ENCODE assay signal across 21 cellular contexts in genomic region chr5:53321073-53321472, GRCh38.
"Had no signal": no experiment of that assay in that cellular context is flagged by ENCODE, and none has a peak within 500 bp of the region (broad histone marks: within the 10 kb centered on the region; RNA-seq: fewer than 3 reads in every experiment).

No MANE protein-coding gene starts in this region.

- ATAC-seq: activated CD4-positive, CD25-positive, alpha-beta regulatory T cell treated with anti-CD3 and anti-CD28 coated beads, Interleukin-2, amount 50 U/mL, for 24 hours; activated T-cell treated with anti-CD3 and anti-CD28 coated beads, Interleukin-2, amount 50 U/mL, for 72 hours; left lobe of liver; lower lobe of right lung; naive thymus-derived CD8-positive, alpha-beta T cell; T-cell had no signal

- H3K36me3 ChIP-seq: cardiac muscle cell, lower lobe of right lung, right atrium auricular region, tibial artery had no signal

- H3K4me3 ChIP-seq: cardiac muscle cell, lower lobe of right lung, right atrium auricular region, skin epidermis, tibial artery had no signal

- H3K27me3 ChIP-seq: cardiac muscle cell, right atrium auricular region, tibial artery had no signal

- DNase-seq: activated CD4-positive, alpha-beta memory T cell treated with anti-CD3 and anti-CD28 coated beads, Interleukin-2, amount 10 ng/mL, durations not matched to agents 7 days and 5 days; activated CD4-positive, alpha-beta T cell treated with anti-CD3 and anti-CD28 coated beads, Interleukin-2, amount 10 ng/mL, durations not matched to agents 24 days and 14 days; activated effector memory CD4-positive, alpha-beta T cell treated with anti-CD3 and anti-CD28 coated beads, Interleukin-2, amount 50 U/mL, for 16 hours; activated naive CD4-positive, alpha-beta T cell treated with anti-CD3 and anti-CD28 coated beads, Interleukin-2, amount 10 ng/mL, durations not matched to agents 7 days and 5 days; activated T-cell treated with anti-CD3 and anti-CD28 coated beads, Interleukin-2, amount 50 U/mL, for 72 hours; amygdala; cortex of kidney; erythroblast; head of caudate nucleus; hypothalamus; lower lobe of right lung; naive thymus-derived CD8-positive, alpha-beta T cell; stimulated activated CD4-positive, alpha-beta T cell treated with anti-CD3 and anti-CD28 coated beads, Interleukin-1b, Interleukin-23, amount 100 ng/mL, for 48 hours; T-cell; tibial artery had no signal

- H3K27ac ChIP-seq: cardiac muscle cell, lower lobe of right lung, right atrium auricular region, skin epidermis, tibial artery, VCaP had no signal

- H3K4me1 ChIP-seq: lower lobe of right lung, right atrium auricular region had no signal
